ENCODE assay signal across 14 cellular contexts in genomic region chr2:10839813-10840212, GRCh38. TPM values are rescaled to one million over a fixed set of nuclear protein-coding genes. Genes with fewer than 3 reads are reported as not detected.
A peak's percentile ranks its signal among the peaks of the same experiment; 100 is the strongest.
DNase-seq lines count a peak whose midpoint lies in the region; TF ChIP-seq lines count a peak whose summit lies in the region.
"Had no signal": no experiment of that assay in that cellular context is flagged by ENCODE, and none has a peak within 500 bp of the region (broad histone marks: within the 10 kb centered on the region; RNA-seq: fewer than 3 reads in every experiment).

No MANE protein-coding gene starts in this region.

- no peak overlapping the region for H3K4me3 Mint-ChIP-seq in nephron progenitor cell
- no peak overlapping the region for H3K4me3 Mint-ChIP-seq in activated CD4-positive, alpha-beta memory T cell treated with anti-CD3 and anti-CD28 coated beads, Interleukin-2, amount 10 ng/mL, durations not matched to agents 7 days and 5 days
- H3K4me3 Mint-ChIP-seq: activated T-cell treated with anti-CD3 and anti-CD28 coated beads, Interleukin-2, amount 50 U/mL, for 24 hours; natural killer cell treated with Interleukin-12 subunit alpha and Interleukin-12 subunit beta and Interleukin-15 and Interleukin-18, amount 100 ng/mL, for 72 hours had no signal

- H3K9ac ChIP-seq in GM23248, result no peak overlapping the region

- H3K36me3 ChIP-seq in GM23248 (ENCODE audit: low read depth), result no peaks in the 10 kb centered on the region
- H3K36me3 ChIP-seq: right atrium auricular region had no signal

- H3K27me3 ChIP-seq in GM23248 (replicated peaks; ENCODE audit: insufficient read depth), result peaks cover 13% of the 10 kb centered on the region
- H3K27me3 ChIP-seq: right atrium auricular region had no signal

- H3K27me3 Mint-ChIP-seq in nephron progenitor cell (ENCODE audit: low read depth, poor library complexity), result peaks cover 40% of the 10 kb centered on the region
- H3K27me3 Mint-ChIP-seq in activated CD4-positive, alpha-beta memory T cell treated with anti-CD3 and anti-CD28 coated beads, Interleukin-2, amount 10 ng/mL, durations not matched to agents 7 days and 5 days, result peaks cover 19% of the 10 kb centered on the region

- H3K27ac ChIP-seq in GM23248, result no peak overlapping the region
- H3K27ac ChIP-seq: right atrium auricular region had no signal

- POLR2A ChIA-PET in activated CD4-positive, alpha-beta memory T cell treated with anti-CD3 and anti-CD28 coated beads, Interleukin-2, amount 10 ng/mL, durations not matched to agents 7 days and 5 days (lab: Charles Lee), result no interaction called here

- no peak overlapping the region for H3K4me3 ChIP-seq in GM23248
- H3K4me3 ChIP-seq: right atrium auricular region had no signal

- DNase-seq in GM23248, result peak; percentile 38
- DNase-seq in OCI-M1 (lab: John Stamatoyannopoulos, UW), result peak; percentile 31
- DNase-seq in ecto neural progenitor cell (ENCODE audit: low spot score), result peak; percentile 65
- peak; percentile 62 for DNase-seq in nephron progenitor cell
- no peak for DNase-seq in ureter (ENCODE audit: low spot score)
- DNase-seq in NCI-H1694 (lab: John Stamatoyannopoulos, UW), result no peak
- DNase-seq in activated CD4-positive, alpha-beta memory T cell treated with anti-CD3 and anti-CD28 coated beads, Interleukin-2, amount 10 ng/mL, durations not matched to agents 7 days and 5 days, result no peak
- DNase-seq: activated T-cell treated with anti-CD3 and anti-CD28 coated beads, Interleukin-2, amount 50 U/mL, for 24 hours; GF-D8; left colon; NCI-H1105; stimulated activated naive CD4-positive, alpha-beta T cell had no signal

- H3K36me3 Mint-ChIP-seq in nephron progenitor cell (ENCODE audit: low read depth), result no peaks in the 10 kb centered on the region
- peaks cover 3% of the 10 kb centered on the region for H3K36me3 Mint-ChIP-seq in activated CD4-positive, alpha-beta memory T cell treated with anti-CD3 and anti-CD28 coated beads, Interleukin-2, amount 10 ng/mL, durations not matched to agents 7 days and 5 days (ENCODE audit: low read depth)

- no peaks in the 10 kb centered on the region for H4K20me1 ChIP-seq in GM23248 (ENCODE audit: insufficient read depth)

- CTCF ChIA-PET in activated CD4-positive, alpha-beta memory T cell treated with anti-CD3 and anti-CD28 coated beads, Interleukin-2, amount 10 ng/mL, durations not matched to agents 7 days and 5 days (lab: Charles Lee), result no interaction called here

- H3F3A ChIP-seq in GM23248 (ENCODE audit: insufficient read depth), result no peaks in the 10 kb centered on the region

- H3K4me1 ChIP-seq in GM23248 (ENCODE audit: insufficient read depth), result no peaks in the 10 kb centered on the region

- H2AFZ ChIP-seq in GM23248, result no peak overlapping the region

- no peak overlapping the region for H3K4me2 ChIP-seq in GM23248 (ENCODE audit: unreplicated experiment)

- no peaks in the 10 kb centered on the region for H3K9me2 ChIP-seq in GM23248 (ENCODE audit: insufficient read depth)

- H3K9me3 ChIP-seq in GM23248 (ENCODE audit: low read depth), result no peaks in the 10 kb centered on the region

- peaks cover 37% of the 10 kb centered on the region for H3K9me3 Mint-ChIP-seq in nephron progenitor cell
- peaks cover 24% of the 10 kb centered on the region for H3K9me3 Mint-ChIP-seq in activated CD4-positive, alpha-beta memory T cell treated with anti-CD3 and anti-CD28 coated beads, Interleukin-2, amount 10 ng/mL, durations not matched to agents 7 days and 5 days

- no peak for TF ChIP-seq CTCF in nephron progenitor cell (IDR thresholded peaks at IDR 0.05)

- H3K4me1 Mint-ChIP-seq in nephron progenitor cell, result no peaks in the 10 kb centered on the region
- H3K4me1 Mint-ChIP-seq in activated CD4-positive, alpha-beta memory T cell treated with anti-CD3 and anti-CD28 coated beads, Interleukin-2, amount 10 ng/mL, durations not matched to agents 7 days and 5 days, result no peaks in the 10 kb centered on the region

- no peak overlapping the region for H3K27ac Mint-ChIP-seq in nephron progenitor cell
- H3K27ac Mint-ChIP-seq in activated CD4-positive, alpha-beta memory T cell treated with anti-CD3 and anti-CD28 coated beads, Interleukin-2, amount 10 ng/mL, durations not matched to agents 7 days and 5 days, result no peak overlapping the region
- H3K27ac Mint-ChIP-seq: activated T-cell treated with anti-CD3 and anti-CD28 coated beads, Interleukin-2, amount 50 U/mL, for 24 hours; natural killer cell treated with Interleukin-12 subunit alpha and Interleukin-12 subunit beta and Interleukin-15 and Interleukin-18, amount 100 ng/mL, for 72 hours had no signal

- in situ Hi-C loops in GM23248 (cut with MboI), result loop anchor here (5.0 to 25.0 kb wide), 3 partner anchors 287 to 745 kb away; no protein-coding TSS in a partner anchor

- no peaks in the 10 kb centered on the region for H3K79me2 ChIP-seq in GM23248 (ENCODE audit: insufficient read depth)

- 34 to 48% methylated on average over 8 of the region's 8 CpGs for WGBS in GM23248 (ENCODE audit: low coverage in 1 of 2, low lambda C conversion rate in 2 of 2, missing lambda C conversion rate in 2 of 2), 2 experiments

RNA-seq across cellular contexts. Expression of gene PDIA6, which starts 27.2 kb away (rescaled TPM):
- 363 and 367 TPM in 2 replicates for total RNA-seq in GM23248 (2014; rRNA removed; shearing (Covaris generic))
- polyA plus RNA-seq in GM23248 (2016; fragmentation: Nextera tagmentation; extraction: Ambion mirVana), result 502 and 516 TPM in 2 replicates
- total RNA-seq in ureter, result 125 TPM
- 100 to 1,000 TPM; 161 to 165 TPM for total RNA-seq in activated CD4-positive, alpha-beta memory T cell treated with anti-CD3 and anti-CD28 coated beads, Interleukin-2, amount 10 ng/mL, durations not matched to agents 7 days and 5 days

Comparison
In these comparisons a context has a peak if more than half of its experiments do, and no peak if none do; other contexts are left out.
1. DNase-seq: peak in GM23248 (single experiment), OCI-M1 (single experiment), ecto neural progenitor cell (single experiment) and nephron progenitor cell (single experiment); none in ureter (single experiment), NCI-H1694 (single experiment) and activated CD4-positive, alpha-beta memory T cell treated with anti-CD3 and anti-CD28 coated beads, Interleukin-2, amount 10 ng/mL, durations not matched to agents 7 days and 5 days (single experiment).